In genomic region chr19:35297922-35298321, GRCh38 we compare ENCODE assay signal across 15 cellular contexts. TPM values are rescaled to one million over a fixed set of nuclear protein-coding genes. Genes with fewer than 3 reads are reported as not detected.
DNase-seq lines count a peak whose midpoint lies in the region; TF ChIP-seq lines count a peak whose summit lies in the region.
"Had no signal": no experiment of that assay in that cellular context is flagged by ENCODE, and none has a peak within 500 bp of the region (broad histone marks: within the 10 kb centered on the region; RNA-seq: fewer than 3 reads in every experiment).

No MANE protein-coding gene starts in this region.

- no peak overlapping the region for H3K4me2 ChIP-seq in DOHH2 (ENCODE audit: low read length)
- H3K4me2 ChIP-seq in SU-DHL-6 (ENCODE audit: low read depth, low read length, poor library complexity, severe bottlenecking), result no peak overlapping the region
- no peak overlapping the region for H3K4me2 ChIP-seq in neural progenitor cell

- H3K27ac Mint-ChIP-seq in neural progenitor cell, result no peak overlapping the region
- H3K27ac Mint-ChIP-seq: CD4-positive, alpha-beta T cell had no signal

- H3K9me3 ChIP-seq in DOHH2 (ENCODE audit: control insufficient read depth, insufficient read depth, low read length) (no peaks in the 10 kb centered on the region), SU-DHL-6 (ENCODE audit: insufficient read depth, low read length) (no peaks in the 10 kb centered on the region), neural progenitor cell (ENCODE audit: low read depth) (no peaks in the 10 kb centered on the region)
- H3K9me3 ChIP-seq: Caco-2 had no signal

- H4K20me1 ChIP-seq in DOHH2 (ENCODE audit: control insufficient read depth, insufficient read depth, low read depth, low read length) (no peaks in the 10 kb centered on the region), SU-DHL-6 (ENCODE audit: low read depth, low read length) (no peaks in the 10 kb centered on the region), neural progenitor cell (ENCODE audit: low read depth) (no peaks in the 10 kb centered on the region)

- no peak overlapping the region for H3K4me3 ChIP-seq in DOHH2 (ENCODE audit: low read length)
- H3K4me3 ChIP-seq in SU-DHL-6 (ENCODE audit: insufficient read depth, low read length, poor library complexity, severe bottlenecking), result no peak overlapping the region
- no peak overlapping the region for H3K4me3 ChIP-seq in neural progenitor cell

- H2AFZ ChIP-seq in SU-DHL-6 (ENCODE audit: low read depth, low read length, severe bottlenecking) (no peak overlapping the region), neural progenitor cell (replicated peaks) (no peak overlapping the region)

- H3K27me3 Mint-ChIP-seq in neural progenitor cell (ENCODE audit: insufficient read depth, low read depth), result peaks cover 2% of the 10 kb centered on the region
- H3K27me3 Mint-ChIP-seq: CD4-positive, alpha-beta T cell had no signal

- H3K36me3 ChIP-seq in DOHH2 (ENCODE audit: control insufficient read depth, low read length) (no peaks in the 10 kb centered on the region), SU-DHL-6 (ENCODE audit: low read length) (no peaks in the 10 kb centered on the region), neural progenitor cell (no peaks in the 10 kb centered on the region)
- H3K36me3 ChIP-seq: BE2C had no signal

- H3K9me2 ChIP-seq in DOHH2 (replicated peaks; ENCODE audit: control insufficient read depth, low read length) (no peaks in the 10 kb centered on the region), SU-DHL-6 (replicated peaks; ENCODE audit: insufficient read depth, low read length) (no peaks in the 10 kb centered on the region)

- H3K79me2 ChIP-seq in DOHH2 (ENCODE audit: control insufficient read depth, low read length), result no peaks in the 10 kb centered on the region
- H3K79me2 ChIP-seq in SU-DHL-6 (ENCODE audit: insufficient read depth, low read length), result no peaks in the 10 kb centered on the region
- no peaks in the 10 kb centered on the region for H3K79me2 ChIP-seq in neural progenitor cell (ENCODE audit: low read depth)

- H3K9me3 Mint-ChIP-seq in neural progenitor cell, result no peaks in the 10 kb centered on the region
- H3K9me3 Mint-ChIP-seq: CD4-positive, alpha-beta T cell had no signal

- H3K9ac ChIP-seq in SU-DHL-6 (ENCODE audit: low read length), result no peak overlapping the region
- no peak overlapping the region for H3K9ac ChIP-seq in neural progenitor cell

- H3K4me3 Mint-ChIP-seq in neural progenitor cell, result no peak overlapping the region
- H3K4me3 Mint-ChIP-seq: CD4-positive, alpha-beta T cell had no signal

- H3F3A ChIP-seq in DOHH2 (ENCODE audit: control insufficient read depth, insufficient read depth) (peaks cover 32% of the 10 kb centered on the region), SU-DHL-6 (ENCODE audit: insufficient read depth) (peaks cover 33% of the 10 kb centered on the region), neural progenitor cell (ENCODE audit: low read depth) (peaks cover 21% of the 10 kb centered on the region)

- H3K36me3 Mint-ChIP-seq in neural progenitor cell, result no peaks in the 10 kb centered on the region

- H3K27ac ChIP-seq in DOHH2 (ENCODE audit: low read depth, low read length), result peak overlapping the region; percentile 90
- H3K27ac ChIP-seq in SU-DHL-6 (ENCODE audit: low read depth, low read length), result peak overlapping the region; percentile 87
- no peak overlapping the region for H3K27ac ChIP-seq in neural progenitor cell

- no peaks in the 10 kb centered on the region for H3K4me1 Mint-ChIP-seq in neural progenitor cell

- H3K27me3 ChIP-seq in DOHH2 (ENCODE audit: control insufficient read depth, low read length) (no peaks in the 10 kb centered on the region), SU-DHL-6 (ENCODE audit: low read length) (no peaks in the 10 kb centered on the region), neural progenitor cell (no peaks in the 10 kb centered on the region)

- DNase-seq in neural progenitor cell (ENCODE audit: low spot score), result no peak
- no peak for DNase-seq in OCI-M1 (lab: John Stamatoyannopoulos, UW)
- DNase-seq: BE2C; Caco-2; CD4-positive, alpha-beta T cell; GDM1; GOT3; KBM-7; NCI-H1105 treated with DMSO at 0.1 percent for 48 hours; NCI-H1694; Right ventricle myocardium superior had no signal

- TF ChIP-seq CTCF in DOHH2 (IDR thresholded peaks at IDR 0.05; ENCODE audit: low read depth, low read length, poor library complexity, severe bottlenecking) (no peak), SU-DHL-6 (IDR thresholded peaks at IDR 0.05; ENCODE audit: insufficient read depth, low read length, poor library complexity, severe bottlenecking) (no peak), neural progenitor cell (IDR thresholded peaks at IDR 0.05) (no peak)

- H3K4me1 ChIP-seq in DOHH2 (ENCODE audit: control insufficient read depth, low read length), result peaks cover 62% of the 10 kb centered on the region
- no peaks in the 10 kb centered on the region for H3K4me1 ChIP-seq in neural progenitor cell
- H3K4me1 ChIP-seq: BE2C had no signal

RNA-seq across cellular contexts. Expression of gene MAG, which starts 6.0 kb away (rescaled TPM):
- not detected in 2 replicates for total RNA-seq in neural progenitor cell (ENCODE audit: low replicate concordance)
- total RNA-seq: CD4-positive, alpha-beta T cell; Daoy; NCI-H460; Right ventricle myocardium superior had no signal

RNA-seq across cellular contexts. Expression of gene HAMP, which starts 15.6 kb away (rescaled TPM):
- 0.30 TPM in 1 of 2 replicates, not detected in the other for total RNA-seq in neural progenitor cell (ENCODE audit: low replicate concordance)
- total RNA-seq: Caco-2, Daoy, NCI-H460, Right ventricle myocardium superior had no signal

RNA-seq across cellular contexts. Expression of gene USF2, which starts 29.2 kb away (rescaled TPM):
- 46.8 and 88.7 TPM in 2 replicates for total RNA-seq in neural progenitor cell (ENCODE audit: low replicate concordance)

RNA-seq across cellular contexts. Expression of gene CD22, which starts 31.1 kb away (rescaled TPM):
- 0.62 TPM in 1 of 2 replicates, not detected in the other for total RNA-seq in neural progenitor cell (ENCODE audit: low replicate concordance)
- total RNA-seq: Caco-2, Daoy, NCI-H460 had no signal

RNA-seq across cellular contexts. Expression of gene LSR, which starts 49.1 kb away (rescaled TPM):
- total RNA-seq in neural progenitor cell (ENCODE audit: low replicate concordance), result 27.1 and 78.4 TPM in 2 replicates
